Comparison of ENCODE assay signal across 13 cellular contexts in the genomic region with DNA sequence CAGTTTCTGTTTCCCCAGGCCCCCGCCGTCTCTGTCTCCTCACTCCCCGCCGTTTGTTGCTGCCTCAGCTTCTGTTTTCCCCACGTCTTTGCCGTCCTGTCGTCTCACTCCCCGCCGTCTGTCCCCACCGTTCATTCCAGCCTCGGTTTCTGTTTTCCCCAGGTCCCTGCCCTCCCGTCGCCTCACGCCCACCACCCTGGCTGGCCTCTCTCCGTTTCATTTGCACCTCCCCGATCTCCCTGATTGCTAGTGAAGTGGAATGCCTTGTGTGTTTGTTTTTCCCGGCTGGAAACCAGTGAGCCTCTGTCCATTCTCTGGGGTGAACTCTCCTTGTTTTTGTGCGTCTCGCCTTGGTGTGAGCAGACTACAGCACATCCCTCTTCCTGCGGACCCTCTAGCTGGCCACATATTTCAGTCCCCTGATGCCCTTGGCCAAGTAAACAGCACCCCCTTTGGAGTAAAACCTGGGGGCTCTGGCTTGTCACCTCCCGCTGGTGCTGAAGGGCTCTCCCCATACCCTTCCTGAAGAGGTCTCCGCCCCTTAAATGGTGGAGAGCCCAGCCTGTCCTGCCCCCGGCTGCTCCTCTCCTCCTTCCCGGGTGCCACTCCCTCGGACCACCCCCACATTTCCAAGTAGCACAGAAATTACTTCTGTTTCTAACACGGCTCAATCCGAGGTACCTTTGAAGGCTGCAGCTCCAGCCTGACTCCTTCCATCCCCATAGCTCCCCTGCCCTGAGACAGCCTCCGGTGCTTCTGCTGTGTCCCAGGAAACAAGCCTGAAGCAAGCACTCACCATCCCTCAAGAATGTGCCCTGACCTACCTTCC. TPM values are rescaled to one million over a fixed set of nuclear protein-coding genes. Genes with fewer than 3 reads are reported as not detected.
A peak's percentile ranks its signal among the peaks of the same experiment; 100 is the strongest.
DNase-seq lines count a peak whose midpoint lies in the region; ATAC-seq, FAIRE-seq and TF ChIP-seq lines count a peak whose summit lies in the region.
"Had no signal": no experiment of that assay in that cellular context is flagged by ENCODE, and none has a peak within 500 bp of the region (broad histone marks: within the 10 kb centered on the region; RNA-seq: fewer than 3 reads in every experiment).

No MANE protein-coding gene starts in this region.

- H3K27ac Mint-ChIP-seq in type B pancreatic cell: peak overlapping the region; percentile 1

- peaks cover 31% of the 10 kb centered on the region for H3K4me1 ChIP-seq in HepG2 (ENCODE audit: insufficient read depth, low read length)
- H3K4me1 ChIP-seq in right lobe of liver: no peaks in the 10 kb centered on the region
- H3K4me1 ChIP-seq: vagina had no signal

- H3K9ac ChIP-seq in HepG2 (ENCODE audit: insufficient read depth, low read depth, low read length): peak overlapping the region; percentile 9; the same call in 1 of the 2 replicates

- no peaks in the 10 kb centered on the region for H4K20me1 ChIP-seq in HepG2 (ENCODE audit: insufficient read depth, low read length)

- no peaks in the 10 kb centered on the region for H3K9me3 ChIP-seq in HepG2 (ENCODE audit: low read length)
- no peaks in the 10 kb centered on the region for H3K9me3 ChIP-seq in right lobe of liver
- H3K9me3 ChIP-seq: vagina had no signal

- peaks cover 11% of the 10 kb centered on the region for H3K4me1 Mint-ChIP-seq in type B pancreatic cell (ENCODE audit: unreplicated experiment)

- peak overlapping the region; percentile 42 to 68 (median 43) for H3K4me3 ChIP-seq in HepG2 (replicated peaks in 1 of 3; ENCODE audit: insufficient read depth in 1 of 3, low read depth in 2 of 3, low read length in 3 of 3)
- H3K4me3 ChIP-seq in right lobe of liver: no peak overlapping the region
- H3K4me3 ChIP-seq: SK-N-MC, vagina had no signal

- H3K9me3 Mint-ChIP-seq in type B pancreatic cell: no peaks in the 10 kb centered on the region

- POLR2A ChIA-PET in HepG2 (lab: Yijun Ruan, JAX): interaction anchor here (1.2 kb wide), 1 partner anchor 13 kb away, joined by 3 read pairs; a partner anchor contains a TSS

- no TSS peak for BruUV-seq in HepG2 (replicated peaks; lab: Mats Ljungman, UMichigan)

- ATAC-seq in HepG2 (peak; percentile 54), right lobe of liver (no peak), HG02642 (IDR thresholded peaks at IDR 0.05; ENCODE audit: poor library complexity, unreplicated experiment) (no peak)

- H3K36me3 Mint-ChIP-seq in type B pancreatic cell: no peaks in the 10 kb centered on the region

- TF ChIP-seq CTCF in HepG2 (CRISPR knock-in tag; IDR thresholded peaks at IDR 0.05) (no peak), right lobe of liver (IDR thresholded peaks at IDR 0.05) (no peak), type B pancreatic cell (conservative IDR thresholded peaks at IDR 0.05) (no peak)

- H2AFZ ChIP-seq in HepG2 (ENCODE audit: low read length): no peak overlapping the region

- peak; percentile 39 for DNase-seq in HepG2 (ENCODE audit: low spot score)
- DNase-seq in right lobe of liver: no peak
- DNase-seq in iris pigment epithelial cell (ENCODE audit: low read depth): peak; percentile 19
- DNase-seq in type B pancreatic cell (ENCODE audit: extremely low spot score, unreplicated experiment): no peak
- no peak for DNase-seq in stimulated activated CD4-positive, alpha-beta T cell treated with anti-CD3 and anti-CD28 coated beads, Interleukin-2, amount 100 ng/mL, for 24 hours
- DNase-seq: ACHN; Calu3; HCEC 1CT; stimulated activated CD4-positive, alpha-beta T cell treated with anti-CD3 and anti-CD28 coated beads, Interleukin-4, amount 100 ng/mL, for 24 hours; stimulated activated naive CD4-positive, alpha-beta T cell treated with Interleukin-2 at 50 U/mL for 16 hours had no signal

- TF ChIP-seq POLR2A in HepG2 (IDR thresholded peaks at IDR 0.05; ENCODE audit: insufficient read depth in 1 of 2, low read depth in 2 of 2, low read length in 2 of 2): no peak
- TF ChIP-seq POLR2A in right lobe of liver (IDR thresholded peaks at IDR 0.05): no peak

- 10% methylated on average over 28 of the region's 28 CpGs for WGBS in HepG2 (ENCODE audit: low lambda C conversion rate)
- 71% methylated on average over 21 of the region's 28 CpGs for WGBS in right lobe of liver (ENCODE audit: insufficient coverage, low coverage, low lambda C conversion rate, missing lambda C conversion rate)

- no peak for TF ChIP-seq RAD21 in HepG2 (CRISPR knock-in tag; IDR thresholded peaks at IDR 0.05)

- peak overlapping the region; percentile 83 for H3K4me2 ChIP-seq in HepG2 (ENCODE audit: low read depth, low read length)

- no peaks in the 10 kb centered on the region for H3K27me3 ChIP-seq in HepG2 (ENCODE audit: control insufficient read depth in 1 of 2, insufficient read depth in 2 of 2, low read length in 2 of 2)
- no peaks in the 10 kb centered on the region for H3K27me3 ChIP-seq in right lobe of liver
- H3K27me3 ChIP-seq: vagina had no signal

- CTCF ChIA-PET in HepG2 (lab: Yijun Ruan, JAX; ENCODE audit: low intra/inter-chr PET ratio, low total read pairs): no interaction called here

- FAIRE-seq in HepG2 (lab: Jason Lieb, UNC): peak; percentile 60

- TF ChIP-seq EP300 in HepG2 (IDR thresholded peaks at IDR 0.05; ENCODE audit: low read depth in 2 of 2, low read length in 2 of 2) (no peak), HepG2 (CRISPR knock-in tag; IDR thresholded peaks at IDR 0.05; ENCODE audit: borderline replicate concordance) (no peak)

- H3K4me3 Mint-ChIP-seq in type B pancreatic cell: peak overlapping the region; percentile 48

- no peaks in the 10 kb centered on the region for H3K36me3 ChIP-seq in HepG2 (replicated peaks in 1 of 2; ENCODE audit: control insufficient read depth in 1 of 2, insufficient read depth in 2 of 2, low read length in 2 of 2)
- no peaks in the 10 kb centered on the region for H3K36me3 ChIP-seq in right lobe of liver
- H3K36me3 ChIP-seq: vagina had no signal

- H3K79me2 ChIP-seq in HepG2 (ENCODE audit: insufficient read depth, low read length): no peaks in the 10 kb centered on the region

- intact Hi-C loops in HepG2 (cut with micrococcal nuclease; ENCODE audit: unreplicated experiment): no loop called here
- intact Hi-C loops in right lobe of liver (cut with DNase I): no loop called here

- H3K27me3 Mint-ChIP-seq in type B pancreatic cell: peaks cover 14% of the 10 kb centered on the region

- in situ Hi-C loops in HepG2 (cut with HindIII; ENCODE audit: extremely low pct_ligation_motif_present, low pct_unique_long_range_greater_than_20kb): no loop called here

- H3K27ac ChIP-seq in HepG2 (ENCODE audit: extremely low read length, insufficient read depth, low read length) (no peak overlapping the region), right lobe of liver (no peak overlapping the region)
- H3K27ac ChIP-seq: SK-N-MC, vagina had no signal

RNA-seq across cellular contexts. Expression of a gene that starts 13.2 kb away (rescaled TPM):
- total RNA-seq in HepG2 (2016; rRNA removed; fragmentation: Illumina TruSeq; extraction: Trizol) (1.6 and 5.1 TPM in 2 replicates), right lobe of liver (10 to 100 TPM; 22.0 to 31.8 (median 23.6) TPM), type B pancreatic cell (ENCODE audit: low replicate concordance) (21.4 and 33.6 TPM in 2 replicates)
- 1.9 and 3.4 TPM in 2 replicates for total RNA-seq in HepG2 (2016; cell fraction: cytosol; rRNA removed; fragmentation: Illumina TruSeq; extraction: Trizol; ENCODE audit: low read depth)
- 1.1 and 3.6 TPM in 2 replicates for total RNA-seq in HepG2 (2016; cell fraction: insoluble cytoplasmic fraction; rRNA removed; fragmentation: Illumina TruSeq; extraction: Trizol)
- total RNA-seq in HepG2 (2016; cell fraction: membrane; rRNA removed; fragmentation: Illumina TruSeq; extraction: Trizol): 2.0 and 2.5 TPM in 2 replicates
- 5.8 and 6.7 TPM in 2 replicates for total RNA-seq in HepG2 (2016; cell fraction: nucleus; rRNA removed; fragmentation: Illumina TruSeq; extraction: Trizol)
- 9.9 and 20.1 TPM in 2 replicates for polyA plus RNA-seq in HepG2 (2011; rRNA removed)
- polyA plus RNA-seq in HepG2 (2011; cell fraction: cytosol; rRNA removed): 6.1 TPM in 2 replicates
- polyA plus RNA-seq in HepG2 (2011; cell fraction: nucleus; rRNA removed): 134 and 138 TPM in 2 replicates
- polyA plus RNA-seq in HepG2 (2012): 7.2 and 10.7 TPM in 2 replicates
- polyA plus RNA-seq in HepG2 (2016; cell fraction: cytosol; fragmentation: Illumina TruSeq; extraction: Trizol; ENCODE audit: low read depth): 1.4 and 3.1 TPM in 2 replicates
- polyA plus RNA-seq in HepG2 (2016; cell fraction: insoluble cytoplasmic fraction; fragmentation: Illumina TruSeq; extraction: Trizol; ENCODE audit: low read depth): 1.9 and 2.6 TPM in 2 replicates
- polyA plus RNA-seq in HepG2 (2016; cell fraction: membrane; fragmentation: Illumina TruSeq; extraction: Trizol; ENCODE audit: low read depth): 1.9 and 2.2 TPM in 2 replicates
- polyA plus RNA-seq in HepG2 (2016; cell fraction: nucleus; fragmentation: Illumina TruSeq; extraction: Trizol; ENCODE audit: insufficient read depth, low read depth): 19.6 and 19.8 TPM in 2 replicates
- 15.5 and 17.1 TPM in 2 replicates for polyA minus RNA-seq in HepG2 (2011; rRNA and poly(A)+ RNA removed; ENCODE audit: low replicate concordance)
- polyA minus RNA-seq in HepG2 (2011; cell fraction: cytosol; rRNA and poly(A)+ RNA removed): 5.5 and 6.9 TPM in 2 replicates
- 8.6 and 9.7 TPM in 2 replicates for polyA minus RNA-seq in HepG2 (2011; cell fraction: nucleus; rRNA and poly(A)+ RNA removed)

RNA-seq across cellular contexts. Expression of a gene that starts 13.4 kb away (rescaled TPM):
- 28.0 and 44.3 TPM in 2 replicates for total RNA-seq in HepG2 (2016; rRNA removed; fragmentation: Illumina TruSeq; extraction: Trizol)
- 9.9 and 11.6 TPM in 2 replicates for total RNA-seq in HepG2 (2016; cell fraction: cytosol; rRNA removed; fragmentation: Illumina TruSeq; extraction: Trizol; ENCODE audit: low read depth)
- total RNA-seq in HepG2 (2016; cell fraction: insoluble cytoplasmic fraction; rRNA removed; fragmentation: Illumina TruSeq; extraction: Trizol): 24.5 and 43.0 TPM in 2 replicates
- 17.1 and 19.6 TPM in 2 replicates for total RNA-seq in HepG2 (2016; cell fraction: membrane; rRNA removed; fragmentation: Illumina TruSeq; extraction: Trizol)
- total RNA-seq in HepG2 (2016; cell fraction: nucleus; rRNA removed; fragmentation: Illumina TruSeq; extraction: Trizol): 31.0 and 34.6 TPM in 2 replicates
- polyA plus RNA-seq in HepG2 (2011; rRNA removed): 17.5 and 22.2 TPM in 2 replicates
- polyA plus RNA-seq in HepG2 (2011; cell fraction: cytosol; rRNA removed): 10.0 and 13.8 TPM in 2 replicates
- polyA plus RNA-seq in HepG2 (2011; cell fraction: nucleus; rRNA removed): 116 and 155 TPM in 2 replicates
- 26.0 and 32.2 TPM in 2 replicates for polyA plus RNA-seq in HepG2 (2012)
- polyA plus RNA-seq in HepG2 (2016; cell fraction: cytosol; fragmentation: Illumina TruSeq; extraction: Trizol; ENCODE audit: low read depth): 5.1 and 5.7 TPM in 2 replicates
- 23.9 and 29.6 TPM in 2 replicates for polyA plus RNA-seq in HepG2 (2016; cell fraction: insoluble cytoplasmic fraction; fragmentation: Illumina TruSeq; extraction: Trizol; ENCODE audit: low read depth)
- 12.2 TPM in 2 replicates for polyA plus RNA-seq in HepG2 (2016; cell fraction: membrane; fragmentation: Illumina TruSeq; extraction: Trizol; ENCODE audit: low read depth)
- 90.4 and 98.9 TPM in 2 replicates for polyA plus RNA-seq in HepG2 (2016; cell fraction: nucleus; fragmentation: Illumina TruSeq; extraction: Trizol; ENCODE audit: insufficient read depth, low read depth)
- 24.0 and 27.1 TPM in 2 replicates for polyA minus RNA-seq in HepG2 (2011; rRNA and poly(A)+ RNA removed; ENCODE audit: low replicate concordance)
- 17.5 and 19.4 TPM in 2 replicates for polyA minus RNA-seq in HepG2 (2011; cell fraction: cytosol; rRNA and poly(A)+ RNA removed)
- 30.3 and 44.2 TPM in 2 replicates for polyA minus RNA-seq in HepG2 (2011; cell fraction: nucleus; rRNA and poly(A)+ RNA removed)
- 10 to 100 TPM; 53.2 to 85.0 (median 64.5) TPM for total RNA-seq in right lobe of liver
- total RNA-seq in type B pancreatic cell (ENCODE audit: low replicate concordance): 97.1 and 115 TPM in 2 replicates

RNA-seq across cellular contexts. Expression of a gene that starts 27.9 kb away (rescaled TPM):
- total RNA-seq in HepG2 (2016; rRNA removed; fragmentation: Illumina TruSeq; extraction: Trizol) (3.2 and 7.2 TPM in 2 replicates), right lobe of liver (10 to 100 TPM in 1 of 6 experiments, 1 to 10 TPM in 5; 4.6 to 10.5 (median 5.7) TPM), type B pancreatic cell (ENCODE audit: low replicate concordance) (17.0 and 21.2 TPM in 2 replicates)
- total RNA-seq in HepG2 (2016; cell fraction: cytosol; rRNA removed; fragmentation: Illumina TruSeq; extraction: Trizol; ENCODE audit: low read depth): 0.53 and 1.4 TPM in 2 replicates
- 2.4 and 7.8 TPM in 2 replicates for total RNA-seq in HepG2 (2016; cell fraction: insoluble cytoplasmic fraction; rRNA removed; fragmentation: Illumina TruSeq; extraction: Trizol)
- 2.5 and 2.9 TPM in 2 replicates for total RNA-seq in HepG2 (2016; cell fraction: membrane; rRNA removed; fragmentation: Illumina TruSeq; extraction: Trizol)
- 7.0 and 7.9 TPM in 2 replicates for total RNA-seq in HepG2 (2016; cell fraction: nucleus; rRNA removed; fragmentation: Illumina TruSeq; extraction: Trizol)
- polyA plus RNA-seq in HepG2 (2011; rRNA removed): 4.5 and 6.1 TPM in 2 replicates
- polyA plus RNA-seq in HepG2 (2011; cell fraction: cytosol; rRNA removed): 3.1 and 4.8 TPM in 2 replicates
- 50.5 and 58.5 TPM in 2 replicates for polyA plus RNA-seq in HepG2 (2011; cell fraction: nucleus; rRNA removed)
- polyA plus RNA-seq in HepG2 (2012): 3.0 and 5.5 TPM in 2 replicates
- polyA plus RNA-seq in HepG2 (2016; cell fraction: cytosol; fragmentation: Illumina TruSeq; extraction: Trizol; ENCODE audit: low read depth): 0.35 and 0.36 TPM in 2 replicates
- 2.0 and 3.4 TPM in 2 replicates for polyA plus RNA-seq in HepG2 (2016; cell fraction: insoluble cytoplasmic fraction; fragmentation: Illumina TruSeq; extraction: Trizol; ENCODE audit: low read depth)
- 1.3 and 1.7 TPM in 2 replicates for polyA plus RNA-seq in HepG2 (2016; cell fraction: membrane; fragmentation: Illumina TruSeq; extraction: Trizol; ENCODE audit: low read depth)
- polyA plus RNA-seq in HepG2 (2016; cell fraction: nucleus; fragmentation: Illumina TruSeq; extraction: Trizol; ENCODE audit: insufficient read depth, low read depth): 16.0 and 17.5 TPM in 2 replicates
- 3.0 and 10.3 TPM in 2 replicates for polyA minus RNA-seq in HepG2 (2011; rRNA and poly(A)+ RNA removed; ENCODE audit: low replicate concordance)
- 4.2 and 4.9 TPM in 2 replicates for polyA minus RNA-seq in HepG2 (2011; cell fraction: cytosol; rRNA and poly(A)+ RNA removed)
- polyA minus RNA-seq in HepG2 (2011; cell fraction: nucleus; rRNA and poly(A)+ RNA removed): 7.2 and 8.1 TPM in 2 replicates

RNA-seq across cellular contexts. Expression of a gene that starts 41.4 kb away (rescaled TPM):
- 0.32 and 1.0 TPM in 2 replicates for total RNA-seq in HepG2 (2016; rRNA removed; fragmentation: Illumina TruSeq; extraction: Trizol)
- not detected in 2 replicates for total RNA-seq in HepG2 (2016; cell fraction: cytosol; rRNA removed; fragmentation: Illumina TruSeq; extraction: Trizol; ENCODE audit: low read depth)
- total RNA-seq in HepG2 (2016; cell fraction: insoluble cytoplasmic fraction; rRNA removed; fragmentation: Illumina TruSeq; extraction: Trizol): 0.84 TPM in 1 of 2 replicates, not detected in the other
- total RNA-seq in HepG2 (2016; cell fraction: membrane; rRNA removed; fragmentation: Illumina TruSeq; extraction: Trizol): 0.24 and 0.53 TPM in 2 replicates
- total RNA-seq in HepG2 (2016; cell fraction: nucleus; rRNA removed; fragmentation: Illumina TruSeq; extraction: Trizol): 0.75 and 2.8 TPM in 2 replicates
- 0.77 and 1.5 TPM in 2 replicates for polyA plus RNA-seq in HepG2 (2011; rRNA removed)
- 0.24 and 0.27 TPM in 2 replicates for polyA plus RNA-seq in HepG2 (2011; cell fraction: cytosol; rRNA removed)
- polyA plus RNA-seq in HepG2 (2011; cell fraction: nucleus; rRNA removed): 34.5 and 42.6 TPM in 2 replicates
- 1.0 and 2.7 TPM in 2 replicates for polyA plus RNA-seq in HepG2 (2012)
- polyA plus RNA-seq in HepG2 (2016; cell fraction: cytosol; fragmentation: Illumina TruSeq; extraction: Trizol; ENCODE audit: low read depth): 0.19 and 0.29 TPM in 2 replicates
- polyA plus RNA-seq in HepG2 (2016; cell fraction: insoluble cytoplasmic fraction; fragmentation: Illumina TruSeq; extraction: Trizol; ENCODE audit: low read depth): not detected in 2 replicates
- 0.19 and 0.30 TPM in 2 replicates for polyA plus RNA-seq in HepG2 (2016; cell fraction: membrane; fragmentation: Illumina TruSeq; extraction: Trizol; ENCODE audit: low read depth)
- polyA plus RNA-seq in HepG2 (2016; cell fraction: nucleus; fragmentation: Illumina TruSeq; extraction: Trizol; ENCODE audit: insufficient read depth, low read depth): 2.2 and 4.7 TPM in 2 replicates
- polyA minus RNA-seq in HepG2 (2011; rRNA and poly(A)+ RNA removed; ENCODE audit: low replicate concordance): 1.4 and 1.8 TPM in 2 replicates
- 0.69 TPM in 1 of 2 replicates, not detected in the other for polyA minus RNA-seq in HepG2 (2011; cell fraction: cytosol; rRNA and poly(A)+ RNA removed)
- 3.5 and 4.0 TPM in 2 replicates for polyA minus RNA-seq in HepG2 (2011; cell fraction: nucleus; rRNA and poly(A)+ RNA removed)
- total RNA-seq in right lobe of liver: 10 to 100 TPM in 3 of 6 experiments, 1 to 10 TPM in 3; 4.7 to 15.1 (median 11.0) TPM
- total RNA-seq in type B pancreatic cell (ENCODE audit: low replicate concordance): 20.7 and 37.2 TPM in 2 replicates

RNA-seq across cellular contexts. Expression of a gene that starts 47.7 kb away (rescaled TPM):
- 7.2 and 22.9 TPM in 2 replicates for total RNA-seq in HepG2 (2016; rRNA removed; fragmentation: Illumina TruSeq; extraction: Trizol)
- 1.1 and 1.9 TPM in 2 replicates for total RNA-seq in HepG2 (2016; cell fraction: cytosol; rRNA removed; fragmentation: Illumina TruSeq; extraction: Trizol; ENCODE audit: low read depth)
- total RNA-seq in HepG2 (2016; cell fraction: insoluble cytoplasmic fraction; rRNA removed; fragmentation: Illumina TruSeq; extraction: Trizol): 6.6 and 22.7 TPM in 2 replicates
- total RNA-seq in HepG2 (2016; cell fraction: membrane; rRNA removed; fragmentation: Illumina TruSeq; extraction: Trizol): 4.2 and 4.6 TPM in 2 replicates
- 23.8 and 28.9 TPM in 2 replicates for total RNA-seq in HepG2 (2016; cell fraction: nucleus; rRNA removed; fragmentation: Illumina TruSeq; extraction: Trizol)
- 5.4 and 8.4 TPM in 2 replicates for polyA plus RNA-seq in HepG2 (2011; rRNA removed)
- 7.7 and 10.8 TPM in 2 replicates for polyA plus RNA-seq in HepG2 (2011; cell fraction: cytosol; rRNA removed)
- polyA plus RNA-seq in HepG2 (2011; cell fraction: nucleus; rRNA removed): 30.6 and 45.2 TPM in 2 replicates
- polyA plus RNA-seq in HepG2 (2012): 5.1 and 7.0 TPM in 2 replicates
- polyA plus RNA-seq in HepG2 (2016; cell fraction: cytosol; fragmentation: Illumina TruSeq; extraction: Trizol; ENCODE audit: low read depth): 1.2 and 1.5 TPM in 2 replicates
- polyA plus RNA-seq in HepG2 (2016; cell fraction: insoluble cytoplasmic fraction; fragmentation: Illumina TruSeq; extraction: Trizol; ENCODE audit: low read depth): 4.5 and 6.1 TPM in 2 replicates
- 1.6 and 2.2 TPM in 2 replicates for polyA plus RNA-seq in HepG2 (2016; cell fraction: membrane; fragmentation: Illumina TruSeq; extraction: Trizol; ENCODE audit: low read depth)
- 25.4 and 27.0 TPM in 2 replicates for polyA plus RNA-seq in HepG2 (2016; cell fraction: nucleus; fragmentation: Illumina TruSeq; extraction: Trizol; ENCODE audit: insufficient read depth, low read depth)
- 0.40 and 58.6 TPM in 2 replicates for polyA minus RNA-seq in HepG2 (2011; rRNA and poly(A)+ RNA removed; ENCODE audit: low replicate concordance)
- 13.4 and 13.6 TPM in 2 replicates for polyA minus RNA-seq in HepG2 (2011; cell fraction: cytosol; rRNA and poly(A)+ RNA removed)
- 37.7 and 40.7 TPM in 2 replicates for polyA minus RNA-seq in HepG2 (2011; cell fraction: nucleus; rRNA and poly(A)+ RNA removed)
- total RNA-seq in right lobe of liver: 10 to 100 TPM in 5 of 6 experiments, 1 to 10 TPM in 1; 9.6 to 30.9 (median 23.0) TPM
- total RNA-seq in type B pancreatic cell (ENCODE audit: low replicate concordance): 2.8 and 3.8 TPM in 2 replicates

Comparison
In these comparisons a context has a peak if more than half of its experiments do, and no peak if none do; other contexts are left out.
1. DNase-seq: peak in HepG2 (single experiment) and iris pigment epithelial cell (single experiment); none in right lobe of liver (0 of 3), type B pancreatic cell (single experiment) and stimulated activated CD4-positive, alpha-beta T cell treated with anti-CD3 and anti-CD28 coated beads, Interleukin-2, amount 100 ng/mL, for 24 hours (0 of 2).
2. H3K4me3 ChIP-seq: peak in HepG2 (3 of 3); none in right lobe of liver (0 of 3).